In genomic region chr4:27023366-27023765, GRCh38 we compare ENCODE assay signal across 30 cellular contexts.
"Had no signal": no experiment of that assay in that cellular context is flagged by ENCODE, and none has a peak within 500 bp of the region (broad histone marks: within the 10 kb centered on the region; RNA-seq: fewer than 3 reads in every experiment).

No MANE protein-coding gene starts in this region.

- ATAC-seq: activated CD8-positive, alpha-beta memory T cell treated with anti-CD3 and anti-CD28 coated beads, Interleukin-2, amount 10 ng/mL, durations not matched to agents 7 days and 5 days had no signal

- H3K27me3 Mint-ChIP-seq: activated CD4-positive, alpha-beta memory T cell treated with anti-CD3 and anti-CD28 coated beads, Interleukin-2, amount 10 ng/mL, durations not matched to agents 7 days and 5 days; activated CD4-positive, alpha-beta T cell treated with anti-CD3 and anti-CD28 coated beads, Interleukin-2, amount 10 ng/mL, durations not matched to agents 7 days and 5 days; activated CD8-positive, alpha-beta memory T cell treated with anti-CD3 and anti-CD28 coated beads, Interleukin-2, amount 10 ng/mL, durations not matched to agents 7 days and 5 days; activated naive CD8-positive, alpha-beta T cell treated with anti-CD3 and anti-CD28 coated beads for 36 hours; central memory CD8-positive, alpha-beta T cell had no signal

- H3K4me3 Mint-ChIP-seq: activated CD4-positive, alpha-beta memory T cell treated with anti-CD3 and anti-CD28 coated beads, Interleukin-2, amount 10 ng/mL, durations not matched to agents 7 days and 5 days; activated CD4-positive, alpha-beta T cell treated with anti-CD3 and anti-CD28 coated beads, Interleukin-2, amount 10 ng/mL, durations not matched to agents 7 days and 5 days; activated CD8-positive, alpha-beta memory T cell treated with anti-CD3 and anti-CD28 coated beads, Interleukin-2, amount 10 ng/mL, durations not matched to agents 7 days and 5 days; activated naive CD4-positive, alpha-beta T cell treated with anti-CD3 and anti-CD28 coated beads for 36 hours; activated naive CD8-positive, alpha-beta T cell treated with anti-CD3 and anti-CD28 coated beads for 36 hours; central memory CD8-positive, alpha-beta T cell; T-helper 2 cell treated with Interferon-gamma antibody and Interleukin-4, amounts not matched to agents 5 μg/mL and 100 μg/mL, for 36 hours had no signal

- H3K27me3 ChIP-seq: ascending aorta, cardiac muscle cell, MG63, SJCRH30 had no signal

- H3K4me1 ChIP-seq: ascending aorta, SJCRH30 had no signal

- H3K4me3 ChIP-seq: ascending aorta, cardiac muscle cell, MG63, SJCRH30, SK-N-MC had no signal

- DNase-seq: activated CD4-positive, alpha-beta memory T cell treated with anti-CD3 and anti-CD28 coated beads, Interleukin-2, amount 10 ng/mL, durations not matched to agents 7 days and 5 days; activated CD4-positive, alpha-beta T cell treated with anti-CD3 and anti-CD28 coated beads, Interleukin-2, amount 10 ng/mL, durations not matched to agents 7 days and 5 days; activated CD8-positive, alpha-beta memory T cell treated with anti-CD3 and anti-CD28 coated beads for 24 hours; activated CD8-positive, alpha-beta memory T cell treated with anti-CD3 and anti-CD28 coated beads, Interleukin-2, amount 10 ng/mL, durations not matched to agents 7 days and 5 days; activated CD8-positive, alpha-beta memory T cell treated with anti-CD3 and anti-CD28 coated beads, Interleukin-2, amount 50 U/mL, for 48 hours; activated gamma-delta T cell treated with Interleukin-2 at 50 U/mL for 16 hours; activated naive CD4-positive, alpha-beta T cell treated with anti-CD3 and anti-CD28 coated beads for 36 hours; activated naive CD8-positive, alpha-beta T cell treated with anti-CD3 and anti-CD28 coated beads for 36 hours; amniotic stem cell; Karpas-422; KBM-7; MG63; NCI-H1048; NCI-H1105 treated with DMSO at 0.1 percent for 48 hours; NCI-H1436; NCI-H1694; NCI-H1930; NCI-H2081 treated with DMSO at 0.1 percent for 48 hours; NCI-H2171; NCI-H510A; NCI-H526; NCI-H748 treated with DMSO at 0.1 percent for 48 hours; NK-92 treated with Interleukin-12 subunit alpha and Interleukin-12 subunit beta, amount 100 ng/mL, for 24 hours; SHP77; SJCRH30 had no signal

- H3K9me3 Mint-ChIP-seq: activated CD4-positive, alpha-beta memory T cell treated with anti-CD3 and anti-CD28 coated beads, Interleukin-2, amount 10 ng/mL, durations not matched to agents 7 days and 5 days; activated CD4-positive, alpha-beta T cell treated with anti-CD3 and anti-CD28 coated beads, Interleukin-2, amount 10 ng/mL, durations not matched to agents 7 days and 5 days; activated naive CD4-positive, alpha-beta T cell treated with anti-CD3 and anti-CD28 coated beads for 36 hours; activated naive CD8-positive, alpha-beta T cell treated with anti-CD3 and anti-CD28 coated beads for 36 hours; central memory CD8-positive, alpha-beta T cell; T-helper 2 cell treated with Interferon-gamma antibody and Interleukin-4, amounts not matched to agents 5 μg/mL and 100 μg/mL, for 36 hours had no signal

- H3K36me3 ChIP-seq: MG63 had no signal

- H3K27ac ChIP-seq: ascending aorta, cardiac muscle cell, SJCRH30, SK-N-MC had no signal

- H3K27ac Mint-ChIP-seq: activated CD4-positive, alpha-beta memory T cell treated with anti-CD3 and anti-CD28 coated beads, Interleukin-2, amount 10 ng/mL, durations not matched to agents 7 days and 5 days; activated CD4-positive, alpha-beta T cell treated with anti-CD3 and anti-CD28 coated beads, Interleukin-2, amount 10 ng/mL, durations not matched to agents 7 days and 5 days; activated CD8-positive, alpha-beta memory T cell treated with anti-CD3 and anti-CD28 coated beads, Interleukin-2, amount 10 ng/mL, durations not matched to agents 7 days and 5 days; activated naive CD4-positive, alpha-beta T cell treated with anti-CD3 and anti-CD28 coated beads for 36 hours; activated naive CD8-positive, alpha-beta T cell treated with anti-CD3 and anti-CD28 coated beads for 36 hours; T-helper 2 cell treated with Interferon-gamma antibody and Interleukin-4, amounts not matched to agents 5 μg/mL and 100 μg/mL, for 36 hours had no signal

- H3K9me3 ChIP-seq: ascending aorta, MG63, SJCRH30 had no signal
